11 cellular contexts compared by ENCODE assay signal in genomic region chr20:41142914-41143313, GRCh38.
DNase-seq lines count a peak whose midpoint lies in the region; ATAC-seq and TF ChIP-seq lines count a peak whose summit lies in the region.
"Had no signal": no experiment of that assay in that cellular context is flagged by ENCODE, and none has a peak within 500 bp of the region (broad histone marks: within the 10 kb centered on the region; RNA-seq: fewer than 3 reads in every experiment).

No MANE protein-coding gene starts in this region.

- DNase-seq in RWPE1 (ENCODE audit: low spot score): no peak
- no peak for DNase-seq in activated naive CD8-positive, alpha-beta T cell treated with anti-CD3 and anti-CD28 coated beads, Interleukin-2, amount 50 U/mL, for 24 hours
- no peak for DNase-seq in stimulated activated effector memory CD8-positive, alpha-beta T cell treated with anti-CD3 and anti-CD28 coated beads, Interleukin-12 subunit alpha, Interleukin-12 subunit beta, amount 100 ng/mL, for 72 hours (ENCODE audit: low spot score in 2 of 2)
- no peak for DNase-seq in NCI-H2171 treated with DMSO at 0.1 percent for 48 hours (lab: John Stamatoyannopoulos, UW)
- DNase-seq: midbrain, NCI-H146 had no signal

- CTCF ChIA-PET in RWPE1 (lab: Yijun Ruan, JAX): interaction anchor here (0.8 to 1.8 kb wide), 5 partner anchors 9 to 197 kb away, joined by 3 to 12 read pairs (median 4); partner anchors contain the start of gene LPIN3

- POLR2A ChIA-PET in RWPE1 (lab: Yijun Ruan, JAX; ENCODE audit: low non-redundant PET): no interaction called here

- H3K27me3 Mint-ChIP-seq in activated naive CD8-positive, alpha-beta T cell treated with anti-CD3 and anti-CD28 coated beads, Interleukin-2, amount 50 U/mL, for 24 hours: no peaks in the 10 kb centered on the region

- H3K4me1 Mint-ChIP-seq in activated naive CD8-positive, alpha-beta T cell treated with anti-CD3 and anti-CD28 coated beads, Interleukin-2, amount 50 U/mL, for 24 hours: peaks cover 94% of the 10 kb centered on the region
- H3K4me1 Mint-ChIP-seq in stimulated activated effector memory CD8-positive, alpha-beta T cell treated with anti-CD3 and anti-CD28 coated beads, Interleukin-12 subunit alpha, Interleukin-12 subunit beta, amount 100 ng/mL, for 72 hours: peaks cover 94% of the 10 kb centered on the region

- peak; percentile 39 for ATAC-seq in HG02885 (IDR thresholded peaks at IDR 0.05; ENCODE audit: poor library complexity, unreplicated experiment)
- peak; percentile 37 for ATAC-seq in activated naive CD8-positive, alpha-beta T cell treated with anti-CD3 and anti-CD28 coated beads, Interleukin-2, amount 50 U/mL, for 24 hours
- peak; percentile 62 for ATAC-seq in stimulated activated effector memory CD8-positive, alpha-beta T cell treated with anti-CD3 and anti-CD28 coated beads, Interleukin-12 subunit alpha, Interleukin-12 subunit beta, amount 100 ng/mL, for 72 hours
- no peak for ATAC-seq in HG03045 (IDR thresholded peaks at IDR 0.05; ENCODE audit: unreplicated experiment)
- ATAC-seq in HG02571 (IDR thresholded peaks at IDR 0.05; ENCODE audit: unreplicated experiment): no peak
- ATAC-seq: HCT116 had no signal

- H3K27ac ChIP-seq in RWPE1: peak overlapping the region; percentile 12; the same call in 1 of the 2 replicates
- H3K27ac ChIP-seq: epithelial cell of prostate had no signal

- peak overlapping the region; percentile 91 for H3K27ac Mint-ChIP-seq in activated naive CD8-positive, alpha-beta T cell treated with anti-CD3 and anti-CD28 coated beads, Interleukin-2, amount 50 U/mL, for 24 hours
- H3K27ac Mint-ChIP-seq in stimulated activated effector memory CD8-positive, alpha-beta T cell treated with anti-CD3 and anti-CD28 coated beads, Interleukin-12 subunit alpha, Interleukin-12 subunit beta, amount 100 ng/mL, for 72 hours: peak overlapping the region; percentile 82

- H3K9me3 Mint-ChIP-seq in activated naive CD8-positive, alpha-beta T cell treated with anti-CD3 and anti-CD28 coated beads, Interleukin-2, amount 50 U/mL, for 24 hours: no peaks in the 10 kb centered on the region
- no peaks in the 10 kb centered on the region for H3K9me3 Mint-ChIP-seq in stimulated activated effector memory CD8-positive, alpha-beta T cell treated with anti-CD3 and anti-CD28 coated beads, Interleukin-12 subunit alpha, Interleukin-12 subunit beta, amount 100 ng/mL, for 72 hours

- H3K36me3 Mint-ChIP-seq in activated naive CD8-positive, alpha-beta T cell treated with anti-CD3 and anti-CD28 coated beads, Interleukin-2, amount 50 U/mL, for 24 hours (ENCODE audit: low read depth): peaks cover 39% of the 10 kb centered on the region
- H3K36me3 Mint-ChIP-seq in stimulated activated effector memory CD8-positive, alpha-beta T cell treated with anti-CD3 and anti-CD28 coated beads, Interleukin-12 subunit alpha, Interleukin-12 subunit beta, amount 100 ng/mL, for 72 hours: peaks cover 36% of the 10 kb centered on the region

- H3K4me3 Mint-ChIP-seq in activated naive CD8-positive, alpha-beta T cell treated with anti-CD3 and anti-CD28 coated beads, Interleukin-2, amount 50 U/mL, for 24 hours: peak overlapping the region; percentile 59
- H3K4me3 Mint-ChIP-seq in stimulated activated effector memory CD8-positive, alpha-beta T cell treated with anti-CD3 and anti-CD28 coated beads, Interleukin-12 subunit alpha, Interleukin-12 subunit beta, amount 100 ng/mL, for 72 hours: peak overlapping the region; percentile 84

- TF ChIP-seq CTCF in RWPE1 (conservative IDR thresholded peaks at IDR 0.05; ENCODE audit: low read depth): no peak

Comparison
In these comparisons a context has a peak if more than half of its experiments do, and no peak if none do; other contexts are left out.
1. ATAC-seq: peak in HG02885 (single experiment), activated naive CD8-positive, alpha-beta T cell treated with anti-CD3 and anti-CD28 coated beads, Interleukin-2, amount 50 U/mL, for 24 hours (single experiment) and stimulated activated effector memory CD8-positive, alpha-beta T cell treated with anti-CD3 and anti-CD28 coated beads, Interleukin-12 subunit alpha, Interleukin-12 subunit beta, amount 100 ng/mL, for 72 hours (single experiment); none in HG03045 (single experiment) and HG02571 (single experiment).